ENCODE assay signal across 8 cellular contexts in genomic region chr14:52619692-52620091, GRCh38.
"Had no signal": no experiment of that assay in that cellular context is flagged by ENCODE, and none has a peak within 500 bp of the region (broad histone marks: within the 10 kb centered on the region; RNA-seq: fewer than 3 reads in every experiment).

No MANE protein-coding gene starts in this region.

- H2AFZ ChIP-seq: GM23248 had no signal

- H3K4me3 ChIP-seq: GM23248 had no signal

- FAIRE-seq: H54 had no signal

- H3K27ac ChIP-seq: GM23248, KMS-11 had no signal

- H3K4me2 ChIP-seq: KMS-11 had no signal

- DNase-seq: GM23248, GOT3, H9, HCEC 1CT, Karpas-422, KBM-7 had no signal

- H3K9ac ChIP-seq: GM23248, KMS-11 had no signal
